ENCODE assay signal across 11 cellular contexts in genomic region chr17:7839199-7839889, GRCh38. TPM values are rescaled to one million over a fixed set of nuclear protein-coding genes. Genes with fewer than 3 reads are reported as not detected.
DNase-seq lines count a peak whose midpoint lies in the region; TF ChIP-seq lines count a peak whose summit lies in the region.
"Had no signal": no experiment of that assay in that cellular context is flagged by ENCODE, and none has a peak within 500 bp of the region (broad histone marks: within the 10 kb centered on the region; RNA-seq: fewer than 3 reads in every experiment).

No MANE protein-coding gene starts in this region.

- H3K27me3 ChIP-seq in mammary epithelial cell (ENCODE audit: insufficient read depth, low read length): no peaks in the 10 kb centered on the region
- H3K27me3 ChIP-seq in muscle layer of colon (ENCODE audit: control insufficient read depth in 1 of 2, insufficient read depth in 2 of 2, low read length in 2 of 2): no peaks in the 10 kb centered on the region

- no TSS peak for BruUV-seq in mammary epithelial cell (replicated peaks; lab: Mats Ljungman, UMichigan)

- H3K9ac ChIP-seq in mammary epithelial cell (ENCODE audit: insufficient read depth, low read length) (no peak overlapping the region), muscle layer of colon (ENCODE audit: low read length) (peak overlapping the region; percentile 19)

- H3K4me3 ChIP-seq in AG04449 (ENCODE audit: low read depth, low read length) (peak overlapping the region; percentile 83), LNCaP clone FGC (ENCODE audit: low read depth, low read length) (peak overlapping the region; percentile 62), mammary epithelial cell (replicated peaks in 1 of 3; ENCODE audit: insufficient read depth in 1 of 3, low read depth in 2 of 3, low read length in 3 of 3) (peak overlapping the region in 1 of 3 experiments; percentile 25), muscle layer of colon (ENCODE audit: low read depth in 1 of 2, low read length in 2 of 2) (peak overlapping the region in 1 of 2 donors; percentile 30)

- H3K4me1 ChIP-seq in mammary epithelial cell (ENCODE audit: insufficient read depth, low read length) (peaks cover 51% of the 10 kb centered on the region), muscle layer of colon (ENCODE audit: insufficient read depth, low read length) (peaks cover 51% of the 10 kb centered on the region)

- peak overlapping the region; percentile 34 for H3K4me2 ChIP-seq in mammary epithelial cell (ENCODE audit: insufficient read depth, low read depth, low read length)

- DNase-seq in AG04449 (ENCODE audit: low read depth, low spot score) (no peak), LNCaP clone FGC (ENCODE audit: low read depth) (no peak), mammary epithelial cell (no peak), NCI-H2171 (lab: John Stamatoyannopoulos, UW) (no peak), RPMI8226 (no peak), NCI-H526 (lab: John Stamatoyannopoulos, UW) (no peak), T1000 (lab: John Stamatoyannopoulos, UW) (no peak)
- DNase-seq: foreskin melanocyte; NCI-H2107; stimulated activated naive CD4-positive, alpha-beta T cell treated with Interleukin-2 at 50 U/mL for 16 hours had no signal

- H3K27ac ChIP-seq in mammary epithelial cell (ENCODE audit: insufficient read depth, low read depth, low read length) (no peak overlapping the region), muscle layer of colon (ENCODE audit: low read depth, low read length) (peak overlapping the region; percentile 77)

- no peaks in the 10 kb centered on the region for H4K20me1 ChIP-seq in mammary epithelial cell (ENCODE audit: insufficient read depth, low read length)

- POLR2A ChIA-PET in AG04449 (lab: Yijun Ruan, JAX): no interaction called here

- no peaks in the 10 kb centered on the region for H3K9me3 ChIP-seq in mammary epithelial cell (replicated peaks; ENCODE audit: insufficient read depth, low read length)
- no peaks in the 10 kb centered on the region for H3K9me3 ChIP-seq in muscle layer of colon (ENCODE audit: low read length)

- H2AFZ ChIP-seq in mammary epithelial cell (ENCODE audit: low read depth, low read length): no peak overlapping the region

- H3K36me3 ChIP-seq in mammary epithelial cell (ENCODE audit: insufficient read depth, low read length): no peaks in the 10 kb centered on the region
- H3K36me3 ChIP-seq in muscle layer of colon (ENCODE audit: insufficient read depth, low read length): peaks cover 8% of the 10 kb centered on the region

- intact Hi-C loops in mammary epithelial cell (cut with micrococcal nuclease): no loop called here

- H3K79me2 ChIP-seq in mammary epithelial cell (ENCODE audit: insufficient read depth, low read length): peaks cover 18% of the 10 kb centered on the region

- dilution Hi-C loops in mammary epithelial cell (cut with HindIII; ENCODE audit: low sequenced_read_pairs): no loop called here

- TF ChIP-seq CTCF in AG04449 (IDR thresholded peaks at IDR 0.05; ENCODE audit: insufficient read depth, low read length, missing control alignments) (no peak), LNCaP clone FGC (IDR thresholded peaks at IDR 0.05; ENCODE audit: control insufficient read depth, extremely low read depth, insufficient read depth) (no peak), mammary epithelial cell (conservative IDR thresholded peaks at IDR 0.05 in 1 of 2, IDR thresholded peaks at IDR 0.05 in 1 of 2; ENCODE audit: extremely low read depth in 1 of 2, insufficient read depth in 1 of 2, low read depth in 1 of 2, low read length in 2 of 2) (no peak)

- WGBS in mammary epithelial cell (ENCODE audit: low coverage, missing lambda C conversion rate): 55% methylated on average over 6 of the region's 6 CpGs

- CTCF ChIA-PET in AG04449 (lab: Yijun Ruan, JAX) (interaction anchor here (0.7 to 3.0 kb wide), 6 partner anchors 11 to 202 kb away, joined by 3 to 16 read pairs (median 5); partner anchors contain the start of genes CYB5D1, NAA38 and TMEM88), mammary epithelial cell (lab: Charles Lee; ENCODE audit: low non-redundant PET) (no interaction called here)

- in situ Hi-C loops in mammary epithelial cell (cut with MboI; ENCODE audit: low sequenced_read_pairs in 2 of 2): no loop called here

RNA-seq across cellular contexts. Expression of gene KDM6B, which starts 5.3 kb away (rescaled TPM):
- total RNA-seq in mammary epithelial cell: 10 to 100 TPM in 1 of 2 donors, 1 to 10 TPM in 1; 8.2 to 26.5 TPM
- 0.68 TPM for polyA plus RNA-seq in mammary epithelial cell
- polyA minus RNA-seq in mammary epithelial cell: 4.5 TPM

RNA-seq across cellular contexts. Expression of gene TMEM88, which starts 15.5 kb away (rescaled TPM):
- 1 to 10 TPM in 1 of 2 donors, under 1 TPM in 1; 0.17 to 2.3 TPM for total RNA-seq in mammary epithelial cell
- 0.15 TPM for polyA plus RNA-seq in mammary epithelial cell
- not detected for polyA minus RNA-seq in mammary epithelial cell

RNA-seq across cellular contexts. Expression of gene NAA38, which starts 18.0 kb away (rescaled TPM):
- total RNA-seq in mammary epithelial cell: 10 to 100 TPM; 28.2 to 81.5 TPM
- 99.4 TPM for polyA plus RNA-seq in mammary epithelial cell
- polyA minus RNA-seq in mammary epithelial cell: 11.0 TPM

RNA-seq across cellular contexts. Expression of gene CYB5D1, which starts 18.5 kb away (rescaled TPM):
- 10 to 100 TPM; 14.1 to 15.2 TPM for total RNA-seq in mammary epithelial cell
- polyA plus RNA-seq in mammary epithelial cell: 8.2 TPM
- 25.7 TPM for polyA minus RNA-seq in mammary epithelial cell

RNA-seq across cellular contexts. Expression of gene CHD3, which starts 49.2 kb away (rescaled TPM):
- 10 to 100 TPM; 28.8 to 87.5 TPM for total RNA-seq in mammary epithelial cell
- polyA plus RNA-seq in mammary epithelial cell: 22.0 TPM
- polyA minus RNA-seq in mammary epithelial cell: 76.1 TPM
